7 cellular contexts compared by ENCODE assay signal in genomic region chr4:94452476-94453300, GRCh38. TPM values are rescaled to one million over a fixed set of nuclear protein-coding genes. Genes with fewer than 3 reads are reported as not detected.
A peak's percentile ranks its signal among the peaks of the same experiment; 100 is the strongest.
DNase-seq lines count a peak whose midpoint lies in the region; ATAC-seq, FAIRE-seq and TF ChIP-seq lines count a peak whose summit lies in the region.

No MANE protein-coding gene starts in this region.

- H3K9me3 Mint-ChIP-seq in activated T-helper 2 cell treated with anti-CD3 and anti-CD28 coated beads, Interferon-gamma antibody, Interleukin-2, Interleukin-4, amounts not matched to agents 10 μg/mL and 5 μg/mL and 100 μg/mL, durations not matched to agents 14 hours and 24 hours and 36 hours, result no peaks in the 10 kb centered on the region
- no peaks in the 10 kb centered on the region for H3K9me3 Mint-ChIP-seq in natural killer cell treated with Interleukin-12 subunit alpha and Interleukin-12 subunit beta and Interleukin-15 and Interleukin-18, amount 100 ng/mL, for 72 hours

- peak; percentile 10 for DNase-seq in GM12864 (ENCODE audit: low read depth)
- peak; percentile 35 for DNase-seq in NCI-H748 (lab: John Stamatoyannopoulos, UW; ENCODE audit: unreplicated experiment)
- peak; percentile 9 for DNase-seq in activated T-helper 2 cell treated with anti-CD3 and anti-CD28 coated beads, Interferon-gamma antibody, Interleukin-2, Interleukin-4, amounts not matched to agents 10 μg/mL and 5 μg/mL and 100 μg/mL, durations not matched to agents 14 hours and 24 hours and 36 hours (ENCODE audit: low spot score)
- peak; percentile 54 to 77 for DNase-seq in foreskin keratinocyte
- DNase-seq in natural killer cell treated with Interleukin-12 subunit alpha and Interleukin-12 subunit beta and Interleukin-15 and Interleukin-18, amount 100 ng/mL, for 72 hours (ENCODE audit: low spot score), result no peak
- DNase-seq in urothelium cell line (ENCODE audit: low spot score), result peak; percentile 76

- peak overlapping the region; percentile 86 for H3K4me3 Mint-ChIP-seq in activated T-helper 2 cell treated with anti-CD3 and anti-CD28 coated beads, Interferon-gamma antibody, Interleukin-2, Interleukin-4, amounts not matched to agents 10 μg/mL and 5 μg/mL and 100 μg/mL, durations not matched to agents 14 hours and 24 hours and 36 hours (ENCODE audit: low read depth)
- H3K4me3 Mint-ChIP-seq in natural killer cell treated with Interleukin-12 subunit alpha and Interleukin-12 subunit beta and Interleukin-15 and Interleukin-18, amount 100 ng/mL, for 72 hours, result peak overlapping the region; percentile 86

- H3K4me1 ChIP-seq in foreskin keratinocyte, result peaks cover 33% of the 10 kb centered on the region

- TF ChIP-seq CTCF in GM12864 (IDR thresholded peaks at IDR 0.05; ENCODE audit: low read depth, low read length, missing control alignments) (no peak), foreskin keratinocyte (conservative IDR thresholded peaks at IDR 0.05) (no peak)

- H3K27me3 Mint-ChIP-seq in activated T-helper 2 cell treated with anti-CD3 and anti-CD28 coated beads, Interferon-gamma antibody, Interleukin-2, Interleukin-4, amounts not matched to agents 10 μg/mL and 5 μg/mL and 100 μg/mL, durations not matched to agents 14 hours and 24 hours and 36 hours (ENCODE audit: low read depth), result peaks cover 28% of the 10 kb centered on the region
- peaks cover 14 to 15% of the 10 kb centered on the region in 2 donors for H3K27me3 Mint-ChIP-seq in natural killer cell treated with Interleukin-12 subunit alpha and Interleukin-12 subunit beta and Interleukin-15 and Interleukin-18, amount 100 ng/mL, for 72 hours

- ATAC-seq in HG02623 (IDR thresholded peaks at IDR 0.05; ENCODE audit: unreplicated experiment), result peak; percentile 2
- ATAC-seq in foreskin keratinocyte, result peak; percentile 61
- no peak for ATAC-seq in natural killer cell treated with Interleukin-12 subunit alpha and Interleukin-12 subunit beta and Interleukin-15 and Interleukin-18, amount 100 ng/mL, for 72 hours

- peak overlapping the region; percentile 100 for H3K4me3 ChIP-seq in GM12864 (ENCODE audit: low read depth, low read length)

- H3K27me3 ChIP-seq in foreskin keratinocyte, result no peaks in the 10 kb centered on the region

- H3K4me1 Mint-ChIP-seq in activated T-helper 2 cell treated with anti-CD3 and anti-CD28 coated beads, Interferon-gamma antibody, Interleukin-2, Interleukin-4, amounts not matched to agents 10 μg/mL and 5 μg/mL and 100 μg/mL, durations not matched to agents 14 hours and 24 hours and 36 hours (ENCODE audit: low read depth), result peaks cover 18% of the 10 kb centered on the region
- peaks cover 14 to 22% of the 10 kb centered on the region in 2 donors for H3K4me1 Mint-ChIP-seq in natural killer cell treated with Interleukin-12 subunit alpha and Interleukin-12 subunit beta and Interleukin-15 and Interleukin-18, amount 100 ng/mL, for 72 hours (ENCODE audit: low read depth in 2 of 2)

- FAIRE-seq in urothelium cell line (lab: Jason Lieb, UNC), result peak; percentile 74

- H3K27ac Mint-ChIP-seq in activated T-helper 2 cell treated with anti-CD3 and anti-CD28 coated beads, Interferon-gamma antibody, Interleukin-2, Interleukin-4, amounts not matched to agents 10 μg/mL and 5 μg/mL and 100 μg/mL, durations not matched to agents 14 hours and 24 hours and 36 hours, result peak overlapping the region; percentile 53
- peak overlapping the region; percentile 0 to 67 for H3K27ac Mint-ChIP-seq in natural killer cell treated with Interleukin-12 subunit alpha and Interleukin-12 subunit beta and Interleukin-15 and Interleukin-18, amount 100 ng/mL, for 72 hours

- peaks cover 10% of the 10 kb centered on the region for H3K36me3 Mint-ChIP-seq in activated T-helper 2 cell treated with anti-CD3 and anti-CD28 coated beads, Interferon-gamma antibody, Interleukin-2, Interleukin-4, amounts not matched to agents 10 μg/mL and 5 μg/mL and 100 μg/mL, durations not matched to agents 14 hours and 24 hours and 36 hours (ENCODE audit: low read depth)
- H3K36me3 Mint-ChIP-seq in natural killer cell treated with Interleukin-12 subunit alpha and Interleukin-12 subunit beta and Interleukin-15 and Interleukin-18, amount 100 ng/mL, for 72 hours, result no peaks in the 10 kb centered on the region

- H3K27ac ChIP-seq in foreskin keratinocyte, result peak overlapping the region; percentile 85

- intact Hi-C loops in activated T-helper 2 cell treated with anti-CD3 and anti-CD28 coated beads, Interferon-gamma antibody, Interleukin-2, Interleukin-4, amounts not matched to agents 10 μg/mL and 5 μg/mL and 100 μg/mL, durations not matched to agents 14 hours and 24 hours and 36 hours (cut with micrococcal nuclease), result loop anchor here (5.0 kb wide), 3 partner anchors 55 to 245 kb away; partner anchors contain the start of gene SMARCAD1

RNA-seq across cellular contexts. Expression of gene PDLIM5, which starts 0.9 kb away (rescaled TPM):
- total RNA-seq in activated T-helper 2 cell treated with anti-CD3 and anti-CD28 coated beads, Interferon-gamma antibody, Interleukin-2, Interleukin-4, amounts not matched to agents 10 μg/mL and 5 μg/mL and 100 μg/mL, durations not matched to agents 14 hours and 24 hours and 36 hours, result 24.2 and 25.1 TPM in 2 replicates
- 119 and 137 TPM in 2 replicates for total RNA-seq in foreskin keratinocyte
- polyA plus RNA-seq in foreskin keratinocyte, result 24.2 and 26.2 TPM in 2 replicates
- total RNA-seq in natural killer cell treated with Interleukin-12 subunit alpha and Interleukin-12 subunit beta and Interleukin-15 and Interleukin-18, amount 100 ng/mL, for 72 hours, result 10 to 100 TPM; 26.2 to 30.2 TPM

Comparison
In these comparisons a context has a peak if more than half of its experiments do, and no peak if none do; other contexts are left out.
1. ATAC-seq: peak in HG02623 (single experiment) and foreskin keratinocyte (single experiment); none in natural killer cell treated with Interleukin-12 subunit alpha and Interleukin-12 subunit beta and Interleukin-15 and Interleukin-18, amount 100 ng/mL, for 72 hours (0 of 2).